Comparison of ENCODE assay signal across 12 cellular contexts in the genomic region with DNA sequence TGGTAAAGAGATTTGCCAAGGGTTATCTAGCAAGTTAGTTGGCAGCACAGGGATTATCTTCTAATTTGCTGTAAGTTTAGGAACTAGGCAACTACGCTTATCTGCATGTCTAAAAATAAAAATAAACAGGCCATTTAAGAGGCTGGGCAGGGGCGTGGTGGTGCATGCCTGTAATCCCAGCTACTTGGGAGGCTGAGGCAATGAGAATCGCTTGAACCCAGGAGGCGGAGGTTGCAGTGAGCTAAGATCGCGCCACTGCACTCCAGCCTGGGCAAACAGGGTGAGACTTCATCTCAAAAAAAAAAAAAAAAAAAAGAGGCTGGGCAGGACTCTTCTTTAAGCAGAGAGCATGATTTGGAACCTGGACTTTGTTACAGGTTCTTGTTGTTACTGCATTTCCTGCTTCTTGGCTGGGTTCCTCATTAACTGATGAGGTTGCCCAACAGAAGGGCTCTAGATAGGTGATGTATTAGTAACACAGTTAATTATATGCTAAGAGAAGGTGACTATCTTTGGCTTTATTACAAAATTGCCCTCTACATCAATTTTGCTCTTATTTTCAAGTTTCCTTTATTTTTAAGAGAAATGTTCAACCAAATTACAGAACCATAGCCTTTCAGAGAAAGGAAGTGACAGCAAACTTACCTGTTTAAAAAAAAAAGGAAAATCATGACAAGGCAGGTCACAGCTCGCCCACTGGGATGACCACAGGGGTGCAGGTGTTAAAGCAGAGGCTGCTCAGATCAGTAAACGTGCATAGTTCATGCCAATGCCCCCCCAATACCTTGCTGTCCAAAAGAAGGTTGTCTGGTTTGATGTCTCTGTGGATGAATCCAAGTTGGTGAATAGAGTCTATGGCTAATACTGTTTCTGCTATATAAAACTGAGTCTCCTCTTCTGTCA. TPM values are rescaled to one million over a fixed set of nuclear protein-coding genes. Genes with fewer than 3 reads are reported as not detected.
DNase-seq lines count a peak whose midpoint lies in the region; ATAC-seq, FAIRE-seq and TF ChIP-seq lines count a peak whose summit lies in the region.
"Had no signal": no experiment of that assay in that cellular context is flagged by ENCODE, and none has a peak within 500 bp of the region (broad histone marks: within the 10 kb centered on the region; RNA-seq: fewer than 3 reads in every experiment).

No MANE protein-coding gene starts in this region.

- TF ChIP-seq CTCF in pancreas (IDR thresholded peaks at IDR 0.05): no peak

- peaks cover 0 to 4% (median 3%) of the 10 kb centered on the region in 3 donors for H3K4me1 ChIP-seq in pancreas

- no peaks in the 10 kb centered on the region for H3K9me3 ChIP-seq in pancreas

- H3K4me3 ChIP-seq in pancreas: no peak overlapping the region

- H3K27ac ChIP-seq in pancreas: peak overlapping the region in 2 of 4 donors; percentile 46 to 48

- DNase-seq in activated gamma-delta T cell treated with Interleukin-2 at 50 U/mL for 16 hours: peak; percentile 14
- no peak for DNase-seq in activated gamma-delta T cell (lab: John Stamatoyannopoulos, UW)
- no peak for DNase-seq in pancreas
- DNase-seq: aorta, DMS153, NCI-H2171 had no signal

- no peak for FAIRE-seq in pancreas (lab: Jason Lieb, UNC)
- FAIRE-seq: H1 had no signal

- peaks cover 0 to 2% (median 0%) of the 10 kb centered on the region in 3 donors for H3K36me3 ChIP-seq in pancreas

- intact Hi-C loops in pancreas (cut with DNase I): no loop called here

- 72 to 73% methylated on average over 8 of the region's 8 CpGs for WGBS in pancreas, 2 donors

- no peaks in the 10 kb centered on the region for H3K27me3 ChIP-seq in pancreas

- ATAC-seq in HG03354 (IDR thresholded peaks at IDR 0.05; ENCODE audit: poor library complexity, severe bottlenecking, unreplicated experiment) (peak; percentile 71), esophagus mucosa (peak; percentile 48), pancreas (peak; percentile 72 to 82 (median 80)), GM18498 (IDR thresholded peaks at IDR 0.05; ENCODE audit: unreplicated experiment) (no peak), GM18873 (IDR thresholded peaks at IDR 0.05; ENCODE audit: low FRiP score, unreplicated experiment) (no peak), GM18502 (IDR thresholded peaks at IDR 0.05; ENCODE audit: poor library complexity, unreplicated experiment) (no peak)

RNA-seq across cellular contexts. Expression of a gene that starts 32.5 kb away (rescaled TPM):
- 26.1 TPM for total RNA-seq in esophagus mucosa
- 10 to 100 TPM in 2 of 6 donors, 1 to 10 TPM in 4; 4.7 to 18.4 (median 6.9) TPM for total RNA-seq in pancreas
- polyA plus RNA-seq in pancreas: 10 to 100 TPM; 10.1 to 16.7 TPM

Comparison
In these comparisons a context has a peak if more than half of its experiments do, and no peak if none do; other contexts are left out.
1. ATAC-seq: peak in HG03354 (single experiment), esophagus mucosa (single experiment) and pancreas (4 of 4); none in GM18498 (single experiment), GM18873 (single experiment) and GM18502 (single experiment).